In genomic region chr6:277746-278145, GRCh38 we compare ENCODE assay signal across 24 cellular contexts. TPM values are rescaled to one million over a fixed set of nuclear protein-coding genes. Genes with fewer than 3 reads are reported as not detected.
A peak's percentile ranks its signal among the peaks of the same experiment; 100 is the strongest.
DNase-seq lines count a peak whose midpoint lies in the region; FAIRE-seq and TF ChIP-seq lines count a peak whose summit lies in the region.
"Had no signal": no experiment of that assay in that cellular context is flagged by ENCODE, and none has a peak within 500 bp of the region (broad histone marks: within the 10 kb centered on the region; RNA-seq: fewer than 3 reads in every experiment).

No MANE protein-coding gene starts in this region.

- H3K56ac ChIP-seq in mesendoderm (ENCODE audit: low read length): no peak overlapping the region

- no peak overlapping the region for H2AFZ ChIP-seq in osteoblast (ENCODE audit: low read length)
- H2AFZ ChIP-seq: GM23248 had no signal

- no peaks in the 10 kb centered on the region for H3K4me1 ChIP-seq in mesendoderm (ENCODE audit: control insufficient read depth, low read depth, low read length)
- H3K4me1 ChIP-seq in osteoblast (ENCODE audit: insufficient read depth, low read length): no peaks in the 10 kb centered on the region
- H3K4me1 ChIP-seq: A549, BE2C had no signal

- no peak for TF ChIP-seq CTCF in epithelial cell of proximal tubule (conservative IDR thresholded peaks at IDR 0.05; ENCODE audit: low read depth, low read length)
- no peak for TF ChIP-seq CTCF in osteoblast (IDR thresholded peaks at IDR 0.05; ENCODE audit: extremely low read depth, low read depth, low read length)

- no CpG with 5 or more reads among the region's 2 CpGs for WGBS in mesendoderm (ENCODE audit: extremely low coverage, insufficient coverage, low lambda C conversion rate)

- no peak for FAIRE-seq in frontal cortex (lab: Jason Lieb, UNC)
- FAIRE-seq: A549, GM12891, H1 had no signal

- H2BK15ac ChIP-seq in mesendoderm (replicated peaks; ENCODE audit: low read depth): no peak overlapping the region

- no peaks in the 10 kb centered on the region for H4K20me1 ChIP-seq in osteoblast (ENCODE audit: insufficient read depth, low read length)
- H4K20me1 ChIP-seq: BLaER1 treated with 17β-estradiol and CSF1 and Interleukin-3, amounts not matched to agents 10 nM and 100 nM had no signal

- no peak overlapping the region for H2BK5ac ChIP-seq in mesendoderm (ENCODE audit: low read length)

- H3K4me3 ChIP-seq in epithelial cell of proximal tubule (ENCODE audit: low read depth, low read length) (no peak overlapping the region), mesendoderm (ENCODE audit: low read length) (peak overlapping the region; percentile 15), osteoblast (ENCODE audit: insufficient read depth, low read length) (no peak overlapping the region)
- H3K4me3 ChIP-seq: A549; BLaER1 treated with 17β-estradiol and CSF1 and Interleukin-3, amounts not matched to agents 10 nM and 100 nM; GM23248 had no signal

- no peak overlapping the region for H3K27ac ChIP-seq in mesendoderm (ENCODE audit: low read depth, low read length)
- H3K27ac ChIP-seq in osteoblast (ENCODE audit: low read depth, low read length): no peak overlapping the region
- H3K27ac ChIP-seq: A549; BLaER1 treated with 17β-estradiol and CSF1 and Interleukin-3, amounts not matched to agents 10 nM and 100 nM; GM23248 had no signal

- no peak overlapping the region for H2AK5ac ChIP-seq in mesendoderm (ENCODE audit: low read length)

- H3K9me3 ChIP-seq in osteoblast (ENCODE audit: low read depth, low read length): no peaks in the 10 kb centered on the region
- H3K9me3 ChIP-seq: A549, BE2C had no signal

- H3K36me3 ChIP-seq in mesendoderm (ENCODE audit: control insufficient read depth, insufficient read depth, low read length) (no peaks in the 10 kb centered on the region), osteoblast (ENCODE audit: insufficient read depth, low read length) (no peaks in the 10 kb centered on the region)
- H3K36me3 ChIP-seq: BE2C; BLaER1 treated with 17β-estradiol and CSF1 and Interleukin-3, amounts not matched to agents 10 nM and 100 nM had no signal

- H3K27me3 ChIP-seq in mesendoderm (ENCODE audit: insufficient read depth, low read length, poor library complexity) (no peaks in the 10 kb centered on the region), osteoblast (ENCODE audit: insufficient read depth, low read length) (no peaks in the 10 kb centered on the region)
- H3K27me3 ChIP-seq: BLaER1 treated with 17β-estradiol and CSF1 and Interleukin-3, amounts not matched to agents 10 nM and 100 nM had no signal

- H3K4me2 ChIP-seq in mesendoderm (ENCODE audit: low read length) (no peak overlapping the region), osteoblast (ENCODE audit: insufficient read depth, low read length) (no peak overlapping the region)
- H3K4me2 ChIP-seq: A549; BLaER1 treated with 17β-estradiol and CSF1 and Interleukin-3, amounts not matched to agents 10 nM and 100 nM had no signal

- H3K79me2 ChIP-seq in mesendoderm (ENCODE audit: control insufficient read depth, insufficient read depth, low read length): no peaks in the 10 kb centered on the region
- no peaks in the 10 kb centered on the region for H3K79me2 ChIP-seq in osteoblast (ENCODE audit: insufficient read depth, low read length)

- DNase-seq in epithelial cell of proximal tubule (ENCODE audit: low read depth) (peak; percentile 13), mesendoderm (no peak), renal cortical epithelial cell (ENCODE audit: low read depth) (peak; percentile 5), frontal cortex (ENCODE audit: low spot score in 2 of 2) (no peak), COR-L47 (lab: John Stamatoyannopoulos, UW) (no peak), osteoblast (ENCODE audit: insufficient read length, low spot score, missing footprints) (no peak)
- no peak for DNase-seq in activated CD8-positive, alpha-beta memory T cell treated with anti-CD3 and anti-CD28 coated beads for 24 hours
- DNase-seq: 8988T; ACHN; AML-193; BE2C; Calu3; CD4-positive, alpha-beta T cell; CD8-positive, alpha-beta memory T cell; DMS53; DMS79 treated with DMSO at 0.1 percent for 48 hours; GF-D8; GM23248; H7; HCEC 1CT had no signal

- no peak overlapping the region for H3K4ac ChIP-seq in mesendoderm (ENCODE audit: low read depth, low read length)

- no peak overlapping the region for H3K18ac ChIP-seq in mesendoderm (ENCODE audit: low read length)

- no peak overlapping the region for H4K5ac ChIP-seq in mesendoderm (ENCODE audit: low read length)

- H3K9ac ChIP-seq in mesendoderm (ENCODE audit: low read length): no peak overlapping the region
- H3K9ac ChIP-seq: BLaER1 treated with 17β-estradiol and CSF1 and Interleukin-3, amounts not matched to agents 10 nM and 100 nM; GM23248 had no signal

- H4K8ac ChIP-seq in mesendoderm (ENCODE audit: low read depth, low read length): no peak overlapping the region

- no peak overlapping the region for H2BK120ac ChIP-seq in mesendoderm (ENCODE audit: low read depth, low read length)

- no peaks in the 10 kb centered on the region for H3K79me1 ChIP-seq in mesendoderm (ENCODE audit: low read length)

- no peak overlapping the region for H3K23ac ChIP-seq in mesendoderm (ENCODE audit: low read length)

RNA-seq across cellular contexts. Expression of gene DUSP22, which starts 14.5 kb away (rescaled TPM):
- total RNA-seq in epithelial cell of proximal tubule (25.3 and 30.5 TPM in 2 replicates), renal cortical epithelial cell (19.8 and 31.1 TPM in 2 replicates), frontal cortex (14.7 TPM), osteoblast (18.1 and 25.6 TPM in 2 replicates)
- 16.9 TPM for polyA plus RNA-seq in mesendoderm (2013, experiment 1 of 2)
- 17.6 TPM for polyA plus RNA-seq in mesendoderm (2013, experiment 2 of 2)

Comparison
In these comparisons a context has a peak if more than half of its experiments do, and no peak if none do; other contexts are left out.
1. DNase-seq: peak in epithelial cell of proximal tubule (single experiment) and renal cortical epithelial cell (single experiment); none in mesendoderm (single experiment), activated CD8-positive, alpha-beta memory T cell treated with anti-CD3 and anti-CD28 coated beads for 24 hours (single experiment), frontal cortex (0 of 2), COR-L47 (single experiment) and osteoblast (single experiment).